1 cellular context compared by ENCODE assay signal in genomic region chr16:14088155-14088753, GRCh38.
TF ChIP-seq lines count a peak whose summit lies in the region.

No MANE protein-coding gene starts in this region.

TF ChIP-seq in K562, 482 proteins besides CTCF, POLR2A, EP300 and RAD21 (continued from another document):
- TF ChIP-seq, protein P1, sequence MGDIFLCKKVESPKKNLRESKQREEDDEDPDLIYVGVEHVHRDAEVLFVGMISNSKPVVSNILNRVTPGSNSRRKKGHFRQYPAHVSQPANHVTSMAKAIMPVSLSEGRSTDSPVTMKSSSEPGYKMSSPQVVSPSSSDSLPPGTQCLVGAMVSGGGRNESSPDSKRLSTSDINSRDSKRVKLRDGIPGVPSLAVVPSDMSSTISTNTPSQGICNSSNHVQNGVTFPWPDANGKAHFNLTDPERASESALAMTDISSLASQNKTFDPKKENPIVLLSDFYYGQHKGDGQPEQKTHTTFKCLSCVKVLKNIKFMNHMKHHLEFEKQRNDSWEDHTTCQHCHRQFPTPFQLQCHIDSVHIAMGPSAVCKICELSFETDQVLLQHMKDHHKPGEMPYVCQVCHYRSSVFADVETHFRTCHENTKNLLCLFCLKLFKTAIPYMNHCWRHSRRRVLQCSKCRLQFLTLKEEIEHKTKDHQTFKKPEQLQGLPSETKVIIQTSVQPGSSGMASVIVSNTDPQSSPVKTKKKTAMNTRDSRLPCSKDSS (IDR thresholded peaks at IDR 0.05; ENCODE audit: low read depth, partially characterized antibody), result no peak
- TF ChIP-seq FOSL1 (tag; conservative IDR thresholded peaks at IDR 0.05) (no peak), CEBPB (tag; IDR thresholded peaks at IDR 0.05) (peak; percentile 30; the same call in 1 of the 2 replicates), RBM14 (IDR thresholded peaks at IDR 0.05; ENCODE audit: borderline replicate concordance, insufficient read depth, low read depth, low read length) (no peak), GABPA (tag; conservative IDR thresholded peaks at IDR 0.05; ENCODE audit: low read depth) (no peak), RCOR1 (IDR thresholded peaks at IDR 0.05; ENCODE audit: borderline replicate concordance in 1 of 2, low read depth in 2 of 2, low read length in 2 of 2) (no peak), CEBPG (CRISPR knock-in tag; IDR thresholded peaks at IDR 0.05) (no peak), CEBPG (tag; conservative IDR thresholded peaks at IDR 0.05 in 1 of 2, IDR thresholded peaks at IDR 0.05 in 1 of 2) (peak in 1 of 2 experiments; percentile 63; a peak in 2 of 4 replicates), ZNF280B (CRISPR knock-in tag; IDR thresholded peaks at IDR 0.05) (no peak), NFRKB (IDR thresholded peaks at IDR 0.05; ENCODE audit: low read depth) (no peak), ZNF75A (CRISPR knock-in tag; IDR thresholded peaks at IDR 0.05) (no peak), ZNF695 (CRISPR knock-in tag; IDR thresholded peaks at IDR 0.05) (no peak)
